ENCODE assay signal across 9 cellular contexts in genomic region chr12:14803830-14804160, GRCh38. TPM values are rescaled to one million over a fixed set of nuclear protein-coding genes. Genes with fewer than 3 reads are reported as not detected.
DNase-seq lines count a peak whose midpoint lies in the region; ATAC-seq and TF ChIP-seq lines count a peak whose summit lies in the region.
"Had no signal": no experiment of that assay in that cellular context is flagged by ENCODE, and none has a peak within 500 bp of the region (broad histone marks: within the 10 kb centered on the region; RNA-seq: fewer than 3 reads in every experiment).

No MANE protein-coding gene starts in this region.

- DNase-seq in CD8-positive, alpha-beta T cell: no peak
- DNase-seq in effector memory CD8-positive, alpha-beta T cell: no peak
- DNase-seq in omental fat pad (ENCODE audit: low spot score): no peak
- DNase-seq in mesenteric fat pad (ENCODE audit: low spot score): no peak
- no peak for DNase-seq in NOMO-1 (lab: John Stamatoyannopoulos, UW; ENCODE audit: unreplicated experiment in 2 of 2)
- DNase-seq in NCI-H1048 (lab: John Stamatoyannopoulos, UW): no peak

- peak; percentile 8 for ATAC-seq in CD8-positive, alpha-beta T cell
- peak; percentile 28 for ATAC-seq in GM21723 (IDR thresholded peaks at IDR 0.05; ENCODE audit: unreplicated experiment)
- peak; percentile 3 for ATAC-seq in effector memory CD8-positive, alpha-beta T cell (replicated peaks)
- peak; percentile 1 for ATAC-seq in omental fat pad (ENCODE audit: low FRiP score)

- no peak for TF ChIP-seq CTCF in CD8-positive, alpha-beta T cell (IDR thresholded peaks at IDR 0.05)
- no peak for TF ChIP-seq CTCF in omental fat pad (IDR thresholded peaks at IDR 0.05)

- peak overlapping the region; percentile 91 for H3K27ac ChIP-seq in CD8-positive, alpha-beta T cell (ENCODE audit: low read depth, low read length)
- H3K27ac ChIP-seq in KOPT-K1 (ENCODE audit: low read depth, low read length, poor library complexity, severe bottlenecking): peak overlapping the region; percentile 78

- H3K36me3 ChIP-seq in CD8-positive, alpha-beta T cell (ENCODE audit: insufficient read depth, low read length): peaks cover 5% of the 10 kb centered on the region
- peaks cover 25% of the 10 kb centered on the region for H3K36me3 ChIP-seq in KOPT-K1 (ENCODE audit: insufficient read depth, low read length)

- CTCF ChIA-PET in CD8-positive, alpha-beta T cell (lab: Charles Lee): interaction anchor here (0.7 to 6.6 kb wide), 7 partner anchors 11 to 417 kb away, joined by 3 to 38 read pairs (median 4); partner anchors contain the start of genes ARHGDIB and RERG

- intact Hi-C loops in CD8-positive, alpha-beta T cell (cut with DNase I, micrococcal nuclease): loop anchor here (1.0 to 5.0 kb wide), 6 partner anchors 27 to 1079 kb away; partner anchors contain the start of genes STRAP (in 2 of the 2) and ARHGDIB (in 1 of the 2)

- peaks cover 12% of the 10 kb centered on the region for H3K4me1 Mint-ChIP-seq in CD8-positive, alpha-beta T cell (ENCODE audit: low read depth)
- H3K4me1 Mint-ChIP-seq in effector memory CD8-positive, alpha-beta T cell (ENCODE audit: low read depth in 2 of 2): peaks cover 9 to 19% of the 10 kb centered on the region in 2 donors

- peaks cover 13% of the 10 kb centered on the region for H3K36me3 Mint-ChIP-seq in CD8-positive, alpha-beta T cell
- peaks cover 14% of the 10 kb centered on the region for H3K36me3 Mint-ChIP-seq in effector memory CD8-positive, alpha-beta T cell (ENCODE audit: insufficient read depth)

- POLR2A ChIA-PET in CD8-positive, alpha-beta T cell (lab: Charles Lee): interaction anchor here (0.6 to 8.2 kb wide), 7 partner anchors 10 to 191 kb away, joined by 3 to 184 read pairs (median 4); a partner anchor contains a TSS

- H3K4me3 ChIP-seq in CD8-positive, alpha-beta T cell (ENCODE audit: low read depth, low read length): peak overlapping the region; percentile 86

- no peak overlapping the region for H3K4me3 Mint-ChIP-seq in CD8-positive, alpha-beta T cell
- no peak overlapping the region for H3K4me3 Mint-ChIP-seq in effector memory CD8-positive, alpha-beta T cell

- H3K9me3 ChIP-seq in CD8-positive, alpha-beta T cell (ENCODE audit: low read length): no peaks in the 10 kb centered on the region
- H3K9me3 ChIP-seq in KOPT-K1 (ENCODE audit: insufficient read depth, low read length, poor library complexity, severe bottlenecking): no peaks in the 10 kb centered on the region

- H3K4me1 ChIP-seq in CD8-positive, alpha-beta T cell (ENCODE audit: insufficient read depth, low read length): peaks cover 28% of the 10 kb centered on the region

- no peaks in the 10 kb centered on the region for H3K27me3 ChIP-seq in CD8-positive, alpha-beta T cell (ENCODE audit: insufficient read depth, low read length)

- no peaks in the 10 kb centered on the region for H3K27me3 Mint-ChIP-seq in CD8-positive, alpha-beta T cell (ENCODE audit: low read depth)
- H3K27me3 Mint-ChIP-seq in effector memory CD8-positive, alpha-beta T cell: no peaks in the 10 kb centered on the region

- no peak overlapping the region for H3K27ac Mint-ChIP-seq in CD8-positive, alpha-beta T cell
- no peak overlapping the region for H3K27ac Mint-ChIP-seq in effector memory CD8-positive, alpha-beta T cell

- H3K9me3 Mint-ChIP-seq in CD8-positive, alpha-beta T cell: no peaks in the 10 kb centered on the region
- no peaks in the 10 kb centered on the region for H3K9me3 Mint-ChIP-seq in effector memory CD8-positive, alpha-beta T cell

RNA-seq across cellular contexts. Expression of gene C12orf60, which starts 0.3 kb away (rescaled TPM):
- under 1 TPM in 1 of 2 experiments, not detected in 1; 0.14 TPM for total RNA-seq in CD8-positive, alpha-beta T cell
- total RNA-seq in omental fat pad: 1 to 10 TPM in 1 of 4 donors, under 1 TPM in 2, not detected in 1; 0.36 to 1.6 (median 0.56) TPM
- 0.51 TPM for total RNA-seq in mesenteric fat pad

RNA-seq across cellular contexts. Expression of gene WBP11, which starts 0.5 kb away (rescaled TPM):
- 100 to 1,000 TPM; 171 to 184 TPM for total RNA-seq in CD8-positive, alpha-beta T cell
- total RNA-seq in omental fat pad: 10 to 100 TPM; 17.2 to 29.7 (median 19.3) TPM
- total RNA-seq in mesenteric fat pad: 45.4 TPM

RNA-seq across cellular contexts. Expression of gene SMCO3, which starts 10.2 kb away (rescaled TPM):
- total RNA-seq in CD8-positive, alpha-beta T cell: not detected
- total RNA-seq in omental fat pad: not detected
- total RNA-seq in mesenteric fat pad: not detected
- total RNA-seq: HT1080 had no signal

RNA-seq across cellular contexts. Expression of gene ART4, which starts 39.5 kb away (rescaled TPM):
- not detected for total RNA-seq in CD8-positive, alpha-beta T cell
- total RNA-seq in omental fat pad (1 to 10 TPM; 1.9 to 6.2 (median 4.3) TPM), mesenteric fat pad (1.6 TPM)
- total RNA-seq: HT1080 had no signal
